ENCODE assay signal across 12 cellular contexts in genomic region chr3:31275038-31275562, GRCh38.
A peak's percentile ranks its signal among the peaks of the same experiment; 100 is the strongest.
DNase-seq lines count a peak whose midpoint lies in the region; ATAC-seq and TF ChIP-seq lines count a peak whose summit lies in the region.
"Had no signal": no experiment of that assay in that cellular context is flagged by ENCODE, and none has a peak within 500 bp of the region (broad histone marks: within the 10 kb centered on the region; RNA-seq: fewer than 3 reads in every experiment).

No MANE protein-coding gene starts in this region.

- TF ChIP-seq EP300 in tibial nerve (IDR thresholded peaks at IDR 0.05), result peak in 1 of 2 donors; percentile 45

- H3K36me3 ChIP-seq in brain microvascular endothelial cell (replicated peaks) (no peaks in the 10 kb centered on the region), tibial nerve (no peaks in the 10 kb centered on the region), spleen (no peaks in the 10 kb centered on the region)
- H3K36me3 ChIP-seq: cardiac muscle cell had no signal

- no peak for TF ChIP-seq POLR2A in tibial nerve (IDR thresholded peaks at IDR 0.05)
- TF ChIP-seq POLR2A in spleen (IDR thresholded peaks at IDR 0.05), result no peak

- WGBS in tibial nerve, 2 donors, result 14 to 19% methylated on average over 3 of the region's 3 CpGs
- 71 to 91% (median 80%) methylated on average over 3 of the region's 3 CpGs for WGBS in spleen, 5 donors

- H3K4me1 ChIP-seq in tibial nerve (peaks cover 0 to 37% (median 7%) of the 10 kb centered on the region in 4 donors), spleen (peaks cover 0 to 13% (median 2%) of the 10 kb centered on the region in 6 donors)

- H3K9me3 ChIP-seq in tibial nerve (no peaks in the 10 kb centered on the region), spleen (no peaks in the 10 kb centered on the region)

- intact Hi-C loops in spleen (cut with DNase I; ENCODE audit: low total_unique reads), result no loop called here

- H3K4me3 ChIP-seq in brain microvascular endothelial cell (ENCODE audit: low read depth, low read length) (no peak overlapping the region), tibial nerve (no peak overlapping the region), spleen (no peak overlapping the region)
- H3K4me3 ChIP-seq: cardiac muscle cell had no signal

- in situ Hi-C loops in brain microvascular endothelial cell (cut with HindIII; ENCODE audit: low pct_ligation_motif_present, low sequenced_read_pairs), result no loop called here

- no peak for TF ChIP-seq CTCF in brain microvascular endothelial cell (IDR thresholded peaks at IDR 0.05; ENCODE audit: low read depth, low read length, missing control alignments)
- no peak for TF ChIP-seq CTCF in tibial nerve (IDR thresholded peaks at IDR 0.05)
- TF ChIP-seq CTCF in spleen (IDR thresholded peaks at IDR 0.05 in 8 of 11, conservative IDR thresholded peaks at IDR 0.05 in 3 of 11), result no peak

- DNase-seq in HS-5 (ENCODE audit: low read depth), result peak; percentile 50
- peak; percentile 63 for DNase-seq in brain microvascular endothelial cell
- peak; percentile 8 for DNase-seq in kidney tubule cell (ENCODE audit: low spot score)
- DNase-seq in tibial nerve (ENCODE audit: low spot score in 2 of 2), result peak in 1 of 2 donors; percentile 60
- no peak for DNase-seq in spleen
- DNase-seq in stimulated activated naive CD8-positive, alpha-beta T cell treated with anti-CD3 and anti-CD28 coated beads, Interleukin-15, Interleukin-2, amounts not matched to agents 100 U/mL and 50 U/mL, for 24 hours, result no peak
- no peak for DNase-seq in activated effector memory CD4-positive, alpha-beta T cell treated with anti-CD3 and anti-CD28 coated beads, Interleukin-2, amount 50 U/mL, for 16 hours
- DNase-seq: DMS79, Kasumi-1, NCI-H526 treated with DMSO at 0.1 percent for 48 hours had no signal

- H3K27ac ChIP-seq in brain microvascular endothelial cell (peak overlapping the region; percentile 70), tibial nerve (peak overlapping the region in 3 of 4 donors; percentile 5 to 75 (median 69)), spleen (no peak overlapping the region)
- H3K27ac ChIP-seq: cardiac muscle cell had no signal

- no peak for ATAC-seq in GM21723 (IDR thresholded peaks at IDR 0.05; ENCODE audit: unreplicated experiment)
- ATAC-seq in stimulated activated naive CD8-positive, alpha-beta T cell treated with anti-CD3 and anti-CD28 coated beads, Interleukin-15, Interleukin-2, amounts not matched to agents 100 U/mL and 50 U/mL, for 24 hours, result no peak

- H3K27me3 ChIP-seq in brain microvascular endothelial cell (replicated peaks) (no peaks in the 10 kb centered on the region), tibial nerve (no peaks in the 10 kb centered on the region), spleen (replicated peaks in 1 of 7) (no peaks in the 10 kb centered on the region)
- H3K27me3 ChIP-seq: cardiac muscle cell had no signal

Comparison
In these comparisons a context has a peak if more than half of its experiments do, and no peak if none do; other contexts are left out.
1. DNase-seq: peak in HS-5 (single experiment), brain microvascular endothelial cell (single experiment) and kidney tubule cell (single experiment); none in spleen (single experiment), stimulated activated naive CD8-positive, alpha-beta T cell treated with anti-CD3 and anti-CD28 coated beads, Interleukin-15, Interleukin-2, amounts not matched to agents 100 U/mL and 50 U/mL, for 24 hours (single experiment) and activated effector memory CD4-positive, alpha-beta T cell treated with anti-CD3 and anti-CD28 coated beads, Interleukin-2, amount 50 U/mL, for 16 hours (single experiment).
2. H3K27ac ChIP-seq: peak in brain microvascular endothelial cell (single experiment) and tibial nerve (3 of 4); none in spleen (0 of 8).